ENCODE assay signal across 1 cellular context in genomic region chr9:108665856-108666784, GRCh38.
TF ChIP-seq lines count a peak whose summit lies in the region.

No MANE protein-coding gene starts in this region.

TF ChIP-seq in HepG2, 621 proteins besides CTCF, POLR2A, EP300 and RAD21:
- TF ChIP-seq ZNF660 (CRISPR knock-in tag; IDR thresholded peaks at IDR 0.05; ENCODE audit: borderline replicate concordance, low read depth) (no peak), FOSL2 (CRISPR knock-in tag; IDR thresholded peaks at IDR 0.05) (peak; percentile 44), TCF7 (IDR thresholded peaks at IDR 0.05; ENCODE audit: low read depth) (peak; percentile 49; the same call in 1 of the 2 replicates), TCF7L2 (IDR thresholded peaks at IDR 0.05; ENCODE audit: low read depth, low read length) (0 out of 2 replicates have a peak, but pooled peaks have one; percentile 33), YEATS2 (CRISPR knock-in tag; IDR thresholded peaks at IDR 0.05; ENCODE audit: borderline replicate concordance) (no peak), KLF16 (CRISPR knock-in tag; IDR thresholded peaks at IDR 0.05) (no peak), ZNF281 (CRISPR knock-in tag; IDR thresholded peaks at IDR 0.05; ENCODE audit: borderline replicate concordance) (no peak), ZSCAN9 (CRISPR knock-in tag; IDR thresholded peaks at IDR 0.05; ENCODE audit: borderline replicate concordance) (no peak), KDM4B (CRISPR knock-in tag; IDR thresholded peaks at IDR 0.05) (no peak), ZNF205 (CRISPR knock-in tag; IDR thresholded peaks at IDR 0.05) (peak; percentile 97), NFE2L2 (IDR thresholded peaks at IDR 0.05; ENCODE audit: low read length) (no peak)
TF ChIP-seq in HepG2: peak in this region for 4.
